15 cellular contexts compared by ENCODE assay signal in the genomic region with DNA sequence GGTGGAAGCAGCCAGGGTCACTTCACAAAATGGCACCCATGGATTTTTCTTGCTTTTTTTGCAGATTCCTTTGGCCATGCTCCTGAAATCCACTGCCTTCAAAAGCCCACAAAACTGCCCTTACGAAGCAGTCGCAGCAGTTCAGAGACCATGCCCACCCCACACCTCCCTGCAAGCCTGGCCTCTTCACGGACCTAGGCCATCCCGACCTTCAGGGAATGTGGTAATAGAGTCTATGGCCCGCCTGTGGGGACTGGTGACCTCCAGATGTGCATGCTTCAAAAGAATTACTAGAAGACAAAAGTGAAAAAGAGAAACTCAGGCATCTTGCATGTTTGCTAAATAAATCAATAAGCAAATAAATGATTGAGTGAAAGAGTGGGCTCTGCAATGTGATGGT.
DNase-seq lines count a peak whose midpoint lies in the region; ATAC-seq and TF ChIP-seq lines count a peak whose summit lies in the region.
"Had no signal": no experiment of that assay in that cellular context is flagged by ENCODE, and none has a peak within 500 bp of the region (broad histone marks: within the 10 kb centered on the region; RNA-seq: fewer than 3 reads in every experiment).

No MANE protein-coding gene starts in this region.

- no peak overlapping the region for H2BK15ac ChIP-seq in neuronal stem cell (ENCODE audit: low read length)

- H2AFZ ChIP-seq in neuronal stem cell (ENCODE audit: low read length) = no peak overlapping the region

- H3K23ac ChIP-seq in neuronal stem cell (ENCODE audit: low read depth, low read length, poor library complexity) = no peak overlapping the region

- 85% methylated on average over 5 of the region's 5 CpGs for WGBS in right cardiac atrium
- WGBS in esophagus muscularis mucosa = 94% methylated on average over 5 of the region's 5 CpGs
- no CpG with 5 or more reads among the region's 5 CpGs for WGBS in neuronal stem cell (ENCODE audit: extremely low coverage in 2 of 2, insufficient read length in 2 of 2, insufficient replicate concordance in 1 of 2), 2 donors

- H2BK5ac ChIP-seq in neuronal stem cell (ENCODE audit: low read length) = no peak overlapping the region

- H3K4me1 ChIP-seq in right cardiac atrium (ENCODE audit: control insufficient read depth, insufficient read depth, low read length) = no peaks in the 10 kb centered on the region
- no peaks in the 10 kb centered on the region for H3K4me1 ChIP-seq in esophagus muscularis mucosa
- no peaks in the 10 kb centered on the region for H3K4me1 ChIP-seq in neuronal stem cell (ENCODE audit: control insufficient read depth in 2 of 2, insufficient read depth in 1 of 2, low read depth in 1 of 2, low read length in 2 of 2)

- no peak overlapping the region for H3K4ac ChIP-seq in neuronal stem cell (ENCODE audit: low read length)

- no peak overlapping the region for H2BK12ac ChIP-seq in neuronal stem cell (ENCODE audit: low read length)

- ATAC-seq in right cardiac atrium (no peak), HG02588 (IDR thresholded peaks at IDR 0.05; ENCODE audit: unreplicated experiment) (no peak)
- ATAC-seq: CD8-positive, alpha-beta T cell had no signal

- H4K91ac ChIP-seq in neuronal stem cell (ENCODE audit: low read depth, low read length, poor library complexity) = no peak overlapping the region

- TF ChIP-seq EP300 in esophagus muscularis mucosa (IDR thresholded peaks at IDR 0.05) = no peak

- H3K18ac ChIP-seq in neuronal stem cell (ENCODE audit: low read length) = no peak overlapping the region

- H3K36me3 ChIP-seq in esophagus muscularis mucosa = no peaks in the 10 kb centered on the region
- no peaks in the 10 kb centered on the region for H3K36me3 ChIP-seq in neuronal stem cell (replicated peaks in 1 of 2; ENCODE audit: control insufficient read depth in 2 of 2, insufficient read depth in 2 of 2, low read length in 2 of 2)

- H3K27ac ChIP-seq in right cardiac atrium (ENCODE audit: low read length) (no peak overlapping the region), esophagus muscularis mucosa (replicated peaks in 1 of 4) (no peak overlapping the region), neuronal stem cell (replicated peaks; ENCODE audit: low read length) (no peak overlapping the region)
- H3K27ac ChIP-seq: 22Rv1, GM23248 had no signal

- H3K4me3 ChIP-seq in right cardiac atrium (ENCODE audit: low read length) (no peak overlapping the region), esophagus muscularis mucosa (no peak overlapping the region), neuronal stem cell (ENCODE audit: low read length in 2 of 2) (no peak overlapping the region)
- H3K4me3 ChIP-seq: GM23248 had no signal

- H3K14ac ChIP-seq in neuronal stem cell (ENCODE audit: low read length) = no peak overlapping the region

- no peaks in the 10 kb centered on the region for H3K9me3 ChIP-seq in right cardiac atrium (ENCODE audit: control insufficient read depth, low read length)
- H3K9me3 ChIP-seq in esophagus muscularis mucosa = no peaks in the 10 kb centered on the region
- H3K9me3 ChIP-seq in neuronal stem cell (replicated peaks in 1 of 2; ENCODE audit: control insufficient read depth in 2 of 2, insufficient read depth in 1 of 2, low read depth in 1 of 2, low read length in 2 of 2) = no peaks in the 10 kb centered on the region
- H3K9me3 ChIP-seq: Caco-2 had no signal

- no peak overlapping the region for H2BK120ac ChIP-seq in neuronal stem cell (ENCODE audit: low read depth, low read length)

- H4K8ac ChIP-seq in neuronal stem cell (ENCODE audit: low read depth, low read length) = no peak overlapping the region

- no peak overlapping the region for H3K4me2 ChIP-seq in neuronal stem cell (ENCODE audit: insufficient read depth, low read length, poor library complexity, severe bottlenecking)

- DNase-seq in cardiac septum (ENCODE audit: low spot score) = peak; percentile 68
- DNase-seq in right cardiac atrium = no peak
- DNase-seq in esophagus muscularis mucosa (ENCODE audit: extremely low spot score) = peak; percentile 26
- no peak for DNase-seq in neuronal stem cell (ENCODE audit: low spot score)
- DNase-seq in NCI-H1092 treated with DMSO at 0.1 percent for 48 hours (lab: John Stamatoyannopoulos, UW) = no peak
- no peak for DNase-seq in NCI-H187 (lab: John Stamatoyannopoulos, UW)
- DNase-seq: Caco-2; CD8-positive, alpha-beta T cell; DND-41; GDM1; H7; IMR-90 had no signal

- H3K9ac ChIP-seq in neuronal stem cell (ENCODE audit: low read depth, low read length, poor library complexity) = no peak overlapping the region
- H3K9ac ChIP-seq: GM23248 had no signal

- H3K27me3 ChIP-seq in right cardiac atrium (ENCODE audit: control insufficient read depth, insufficient read depth) (no peaks in the 10 kb centered on the region), esophagus muscularis mucosa (no peaks in the 10 kb centered on the region), neuronal stem cell (ENCODE audit: control insufficient read depth in 3 of 3, insufficient read depth in 3 of 3, low read depth in 1 of 3, low read length in 3 of 3) (no peaks in the 10 kb centered on the region)

- H2AK5ac ChIP-seq in neuronal stem cell (ENCODE audit: low read depth, low read length) = peak overlapping the region; percentile 32

- intact Hi-C loops in cardiac septum (cut with DNase I) = no loop called here
- intact Hi-C loops in right cardiac atrium (cut with DNase I) = no loop called here
- intact Hi-C loops in esophagus muscularis mucosa (cut with DNase I) = no loop called here

- no peak for TF ChIP-seq CTCF in esophagus muscularis mucosa (IDR thresholded peaks at IDR 0.05)

- H3K79me1 ChIP-seq in neuronal stem cell (ENCODE audit: low read depth, low read length) = no peaks in the 10 kb centered on the region

- no peak for TF ChIP-seq POLR2A in esophagus muscularis mucosa (IDR thresholded peaks at IDR 0.05; ENCODE audit: low read depth)

Comparison
In these comparisons a context has a peak if more than half of its experiments do, and no peak if none do; other contexts are left out.
1. DNase-seq: peak in cardiac septum (single experiment) and esophagus muscularis mucosa (single experiment); none in right cardiac atrium (0 of 3), neuronal stem cell (single experiment), NCI-H1092 treated with DMSO at 0.1 percent for 48 hours (single experiment) and NCI-H187 (0 of 2).